In genomic region chr3:189967254-189967865, GRCh38 we compare ENCODE assay signal across 9 cellular contexts.
A peak's percentile ranks its signal among the peaks of the same experiment; 100 is the strongest.
DNase-seq lines count a peak whose midpoint lies in the region; ATAC-seq, FAIRE-seq and TF ChIP-seq lines count a peak whose summit lies in the region.
"Had no signal": no experiment of that assay in that cellular context is flagged by ENCODE, and none has a peak within 500 bp of the region (broad histone marks: within the 10 kb centered on the region; RNA-seq: fewer than 3 reads in every experiment).

No MANE protein-coding gene starts in this region.

- no peaks in the 10 kb centered on the region for H3K9me1 ChIP-seq in endothelial cell of umbilical vein (replicated peaks; ENCODE audit: control insufficient read depth, extremely low read depth, insufficient read depth, low read length)

- H3K27me3 ChIP-seq in endothelial cell of umbilical vein (ENCODE audit: control insufficient read depth in 2 of 2, insufficient read depth in 2 of 2, low read length in 2 of 2), result no peaks in the 10 kb centered on the region

- H3K4me1 Mint-ChIP-seq in activated T-cell treated with anti-CD3 and anti-CD28 coated beads, Interleukin-2, amount 50 U/mL, for 72 hours (ENCODE audit: low read depth), result peaks cover 5% of the 10 kb centered on the region
- peaks cover 4% of the 10 kb centered on the region for H3K4me1 Mint-ChIP-seq in neural crest cell

- TF ChIP-seq POLR2A in endothelial cell of umbilical vein (IDR thresholded peaks at IDR 0.05; ENCODE audit: low read depth, low read length), result no peak

- CTCF ChIA-PET in RWPE1 (lab: Yijun Ruan, JAX) (interaction anchor here (0.7 to 2.5 kb wide), 7 partner anchors 30 to 733 kb away, joined by 3 to 9 read pairs (median 4); partner anchors contain the start of gene P3H2), endothelial cell of umbilical vein (lab: Charles Lee) (interaction anchor here (0.5 to 3.4 kb wide), 34 partner anchors 11 to 730 kb away, joined by 3 to 37 read pairs (median 4); partner anchors contain the start of genes CLDN1 and P3H2)

- TF ChIP-seq CTCF in RWPE1 (conservative IDR thresholded peaks at IDR 0.05; ENCODE audit: low read depth) (peak; percentile 86), endothelial cell of umbilical vein (IDR thresholded peaks at IDR 0.05; ENCODE audit: extremely low read depth in 1 of 2, insufficient read depth in 1 of 2, low read depth in 1 of 2, low read length in 2 of 2) (peak; percentile 58 to 63), neural crest cell (conservative IDR thresholded peaks at IDR 0.05) (peak; percentile 91)

- dilution Hi-C loops in endothelial cell of umbilical vein (cut with MboI; ENCODE audit: extremely low pct_ligation_motif_present, low sequenced_read_pairs), result loop anchor here (25.0 kb wide), 2 partner anchors 245 to 345 kb away; partner anchors contain the start of gene CLDN1

- H3K27ac Mint-ChIP-seq in activated T-cell treated with anti-CD3 and anti-CD28 coated beads, Interleukin-2, amount 50 U/mL, for 72 hours, result no peak overlapping the region
- no peak overlapping the region for H3K27ac Mint-ChIP-seq in neural crest cell (ENCODE audit: unreplicated experiment)
- H3K27ac Mint-ChIP-seq: stimulated activated naive CD8-positive, alpha-beta T cell treated with anti-CD3 and anti-CD28 coated beads, Interleukin-15, Interleukin-2, amounts not matched to agents 100 ng/mL and 50 ng/mL, for 24 hours had no signal

- H3K27me3 Mint-ChIP-seq in activated T-cell treated with anti-CD3 and anti-CD28 coated beads, Interleukin-2, amount 50 U/mL, for 72 hours (ENCODE audit: low read depth), result peaks cover 10% of the 10 kb centered on the region
- no peaks in the 10 kb centered on the region for H3K27me3 Mint-ChIP-seq in neural crest cell (ENCODE audit: low read depth)

- H2AFZ ChIP-seq in endothelial cell of umbilical vein (ENCODE audit: low read depth, low read length), result no peak overlapping the region

- H3K27ac ChIP-seq in RWPE1 (no peak overlapping the region), endothelial cell of umbilical vein (ENCODE audit: insufficient read depth, low read depth, low read length) (no peak overlapping the region)

- in situ Hi-C loops in KBM-7 (cut with MboI; ENCODE audit: low pct_unique_long_range_greater_than_20kb, low sequenced_read_pairs), result loop anchor here (25.0 kb wide), 1 partner anchor 220 kb away; no protein-coding TSS in a partner anchor

- no peaks in the 10 kb centered on the region for H3K9me3 Mint-ChIP-seq in activated T-cell treated with anti-CD3 and anti-CD28 coated beads, Interleukin-2, amount 50 U/mL, for 72 hours
- H3K9me3 Mint-ChIP-seq in neural crest cell, result no peaks in the 10 kb centered on the region
- H3K9me3 Mint-ChIP-seq: stimulated activated naive CD8-positive, alpha-beta T cell treated with anti-CD3 and anti-CD28 coated beads, Interleukin-15, Interleukin-2, amounts not matched to agents 100 ng/mL and 50 ng/mL, for 24 hours had no signal

- BruUV-seq in endothelial cell of umbilical vein (replicated peaks; lab: Mats Ljungman, UMichigan), result no TSS peak

- no peaks in the 10 kb centered on the region for H3K36me3 Mint-ChIP-seq in activated T-cell treated with anti-CD3 and anti-CD28 coated beads, Interleukin-2, amount 50 U/mL, for 72 hours (ENCODE audit: insufficient read depth in 2 of 2)
- no peaks in the 10 kb centered on the region for H3K36me3 Mint-ChIP-seq in neural crest cell (ENCODE audit: low read depth)

- peak; percentile 10 to 33 for DNase-seq in activated T-cell treated with anti-CD3 and anti-CD28 coated beads, Interleukin-2, amount 50 U/mL, for 72 hours
- DNase-seq in activated T-cell treated with anti-CD3 and anti-CD28 coated beads for 4 hours (no peak), KBM-7 (peak; percentile 51), RWPE1 (ENCODE audit: low spot score) (peak; percentile 54), endothelial cell of umbilical vein (ENCODE audit: low read depth, low spot score) (peak; percentile 71), neural crest cell (ENCODE audit: low read depth, low spot score) (peak; percentile 42)

- H3K36me3 ChIP-seq in endothelial cell of umbilical vein (ENCODE audit: control insufficient read depth in 2 of 2, extremely low read depth in 1 of 2, insufficient read depth in 2 of 2, low read length in 2 of 2), result no peaks in the 10 kb centered on the region

- POLR2A ChIA-PET in RWPE1 (lab: Yijun Ruan, JAX; ENCODE audit: low non-redundant PET), result no interaction called here
- POLR2A ChIA-PET in endothelial cell of umbilical vein (lab: Charles Lee), result no interaction called here

- H3K4me3 Mint-ChIP-seq in activated T-cell treated with anti-CD3 and anti-CD28 coated beads, Interleukin-2, amount 50 U/mL, for 72 hours, result no peak overlapping the region
- no peak overlapping the region for H3K4me3 Mint-ChIP-seq in neural crest cell
- H3K4me3 Mint-ChIP-seq: stimulated activated naive CD8-positive, alpha-beta T cell treated with anti-CD3 and anti-CD28 coated beads, Interleukin-15, Interleukin-2, amounts not matched to agents 100 ng/mL and 50 ng/mL, for 24 hours had no signal

- no peaks in the 10 kb centered on the region for H3K4me1 ChIP-seq in endothelial cell of umbilical vein (ENCODE audit: control insufficient read depth, extremely low read depth, insufficient read depth, low read length)

- H3K4me2 ChIP-seq in endothelial cell of umbilical vein (ENCODE audit: insufficient read depth, low read length), result no peak overlapping the region

- peak; percentile 81 for FAIRE-seq in endothelial cell of umbilical vein (lab: Jason Lieb, UNC)

- no peak overlapping the region for H3K9ac ChIP-seq in endothelial cell of umbilical vein (replicated peaks; ENCODE audit: extremely low read depth, insufficient read depth, low read length)

- no peaks in the 10 kb centered on the region for H3K79me2 ChIP-seq in endothelial cell of umbilical vein (ENCODE audit: control insufficient read depth, insufficient read depth, low read length)

- H3K9me3 ChIP-seq in endothelial cell of umbilical vein (replicated peaks; ENCODE audit: control insufficient read depth, insufficient read depth, low read length), result no peaks in the 10 kb centered on the region

- ATAC-seq in activated T-cell treated with anti-CD3 and anti-CD28 coated beads, Interleukin-2, amount 50 U/mL, for 72 hours (replicated peaks in 1 of 2), result no peak
- ATAC-seq in GM21576 (IDR thresholded peaks at IDR 0.05; ENCODE audit: unreplicated experiment) (peak; percentile 78), HG03025 (IDR thresholded peaks at IDR 0.05; ENCODE audit: low FRiP score, unreplicated experiment) (no peak)

- H4K20me1 ChIP-seq in endothelial cell of umbilical vein (replicated peaks; ENCODE audit: control insufficient read depth, extremely low read depth, insufficient read depth, low read length), result no peaks in the 10 kb centered on the region

- intact Hi-C loops in endothelial cell of umbilical vein (cut with micrococcal nuclease), result loop anchor here (1.0 to 10.0 kb wide), 6 partner anchors 35 to 547 kb away; partner anchors contain the start of genes CLDN1, IL1RAP and P3H2

- no peak overlapping the region for H3K4me3 ChIP-seq in endothelial cell of umbilical vein (replicated peaks in 1 of 3; ENCODE audit: insufficient read depth in 1 of 3, low read depth in 1 of 3, low read length in 3 of 3)

TF ChIP-seq in endothelial cell of umbilical vein, 7 proteins besides CTCF, POLR2A, EP300 and RAD21:
- TF ChIP-seq GATA2 (IDR thresholded peaks at IDR 0.05; ENCODE audit: insufficient read depth, insufficient read length, low read depth, low read length) (no peak), JUN (IDR thresholded peaks at IDR 0.05; ENCODE audit: borderline replicate concordance, insufficient read depth, insufficient read length, low read depth) (no peak), FOS (IDR thresholded peaks at IDR 0.05; ENCODE audit: borderline replicate concordance, insufficient read depth, low read length) (no peak), POLR2AphosphoS5 (IDR thresholded peaks at IDR 0.05; ENCODE audit: insufficient read depth, low read depth, low read length) (no peak), EZH2 (IDR thresholded peaks at IDR 0.05; ENCODE audit: borderline replicate concordance, low read depth, low read length, severe bottlenecking) (no peak)
